In genomic region chr13:108915634-108916497, GRCh38 we compare ENCODE assay signal across 8 cellular contexts.
DNase-seq lines count a peak whose midpoint lies in the region; ATAC-seq and TF ChIP-seq lines count a peak whose summit lies in the region.

No MANE protein-coding gene starts in this region.

- peak overlapping the region; percentile 59 to 64 for H3K27ac ChIP-seq in left lung

- ATAC-seq in GM21723 (IDR thresholded peaks at IDR 0.05; ENCODE audit: unreplicated experiment) (peak; percentile 96), activated B cell treated with CpG ODN at 0.5 μM for 24 hours (ENCODE audit: low read depth) (peak; percentile 69), left lung (peak; percentile 74)

- H3K4me3 Mint-ChIP-seq in activated B cell treated with CpG ODN at 0.5 μM for 24 hours: peak overlapping the region; percentile 72

- H3K27me3 ChIP-seq in left lung: no peaks in the 10 kb centered on the region

- intact Hi-C loops in activated B cell treated with CpG ODN at 0.5 μM for 24 hours (cut with micrococcal nuclease): no loop called here
- intact Hi-C loops in left lung (cut with DNase I): no loop called here

- in situ Hi-C loops in G401 (cut with HindIII; ENCODE audit: low sequenced_read_pairs): no loop called here

- TF ChIP-seq CTCF in activated B cell treated with CpG ODN at 0.5 μM for 24 hours (IDR thresholded peaks at IDR 0.05): no peak
- no peak for TF ChIP-seq CTCF in left lung (IDR thresholded peaks at IDR 0.05)

- peaks cover 16% of the 10 kb centered on the region for H3K4me1 Mint-ChIP-seq in activated B cell treated with CpG ODN at 0.5 μM for 24 hours

- DNase-seq in ELR (ENCODE audit: low read depth) (peak; percentile 89), KG1 (lab: John Stamatoyannopoulos, UW) (peak; percentile 43), activated B cell treated with CpG ODN at 0.5 μM for 24 hours (peak; percentile 30), left lung (peak; percentile 86 to 93), G401 (ENCODE audit: low spot score) (no peak)
- peak; percentile 17 for DNase-seq in central memory CD4-positive, alpha-beta T cell
- DNase-seq in stimulated activated CD4-positive, alpha-beta T cell treated with anti-CD3 and anti-CD28 coated beads, Interleukin-4, amount 100 ng/mL, for 24 hours: peak; percentile 88

- peaks cover 7% of the 10 kb centered on the region for H3K27me3 Mint-ChIP-seq in activated B cell treated with CpG ODN at 0.5 μM for 24 hours

- H3K4me3 ChIP-seq in left lung: no peak overlapping the region

- no peaks in the 10 kb centered on the region for H3K36me3 Mint-ChIP-seq in activated B cell treated with CpG ODN at 0.5 μM for 24 hours (ENCODE audit: low read depth)

- H3K9me3 Mint-ChIP-seq in activated B cell treated with CpG ODN at 0.5 μM for 24 hours: no peaks in the 10 kb centered on the region

- peak overlapping the region; percentile 51 for H3K27ac Mint-ChIP-seq in activated B cell treated with CpG ODN at 0.5 μM for 24 hours

- H3K36me3 ChIP-seq in left lung: no peaks in the 10 kb centered on the region

- POLR2A ChIA-PET in activated B cell treated with CpG ODN at 0.5 μM for 24 hours (lab: Charles Lee): no interaction called here

- CTCF ChIA-PET in activated B cell treated with CpG ODN at 0.5 μM for 24 hours (lab: Charles Lee): interaction anchor here (1.1 kb wide), 1 partner anchor 869 kb away, joined by 3 read pairs; no protein-coding TSS in a partner anchor

- H3K9me3 ChIP-seq in left lung: no peaks in the 10 kb centered on the region

- H3K4me1 ChIP-seq in left lung: peaks cover 6 to 23% of the 10 kb centered on the region in 2 donors
